23 cellular contexts compared by ENCODE assay signal in the genomic region with DNA sequence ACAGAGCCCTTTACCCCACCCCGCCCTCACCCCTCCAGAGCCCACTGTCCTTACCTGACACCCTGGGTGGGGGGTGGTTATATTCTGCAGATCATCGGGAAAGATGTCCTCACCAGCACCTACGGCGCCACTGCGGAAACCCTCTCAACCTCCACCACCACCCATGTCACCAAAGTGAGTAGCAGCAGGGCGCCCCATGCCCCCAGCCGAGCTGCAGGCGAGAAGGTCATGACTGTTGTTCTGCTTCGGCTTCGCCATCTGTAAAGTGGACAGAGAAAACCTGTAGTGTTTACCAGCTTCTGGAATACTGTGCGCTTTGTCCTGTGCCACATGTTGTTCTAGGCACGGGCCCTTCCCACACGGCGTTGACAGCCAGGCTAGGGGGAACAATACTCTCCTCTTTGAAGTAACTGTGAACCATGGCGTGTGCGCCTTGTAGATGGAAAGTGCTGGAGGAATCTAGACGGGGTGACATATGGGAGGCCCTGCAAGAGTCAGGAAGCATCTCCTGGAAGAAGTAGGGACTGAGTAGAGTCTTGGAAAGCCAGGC.
"Had no signal": no experiment of that assay in that cellular context is flagged by ENCODE, and none has a peak within 500 bp of the region (broad histone marks: within the 10 kb centered on the region; RNA-seq: fewer than 3 reads in every experiment).

No MANE protein-coding gene starts in this region.

- H3K4me3 ChIP-seq: body of pancreas, cardiac muscle cell, esophagus muscularis mucosa, heart left ventricle, lower lobe of right lung, ovary, right lobe of liver, skin epidermis, thoracic aorta, vagina had no signal

- H3K27me3 ChIP-seq: body of pancreas, cardiac muscle cell, esophagus muscularis mucosa, heart left ventricle, ovary, right lobe of liver, vagina had no signal

- H3K9me3 ChIP-seq: body of pancreas, esophagus muscularis mucosa, heart left ventricle, lower lobe of right lung, ovary, right lobe of liver, thoracic aorta, vagina had no signal

- H3K36me3 ChIP-seq: ovary had no signal

- H3K4me1 ChIP-seq: body of pancreas, esophagus muscularis mucosa, heart left ventricle, lower lobe of right lung, right lobe of liver, vagina had no signal

- ATAC-seq: activated CD4-positive, CD25-positive, alpha-beta regulatory T cell treated with anti-CD3 and anti-CD28 coated beads, Interleukin-2, amount 50 U/mL, for 24 hours; body of pancreas; heart left ventricle; left lobe of liver; lower lobe of right lung; natural killer cell; right lobe of liver; stimulated activated effector memory CD8-positive, alpha-beta T cell treated with anti-CD3 and anti-CD28 coated beads, Interleukin-12 subunit alpha, Interleukin-12 subunit beta, amount 100 ng/mL, for 72 hours; stimulated activated naive CD8-positive, alpha-beta T cell treated with anti-CD3 and anti-CD28 coated beads, Interleukin-15, amount 100 ng/mL, for 72 hours had no signal

- H3K27ac ChIP-seq: body of pancreas, cardiac muscle cell, esophagus muscularis mucosa, heart left ventricle, lower lobe of right lung, ovary, right lobe of liver, skin epidermis, thoracic aorta, vagina, VCaP had no signal

- DNase-seq: activated CD4-positive, alpha-beta memory T cell treated with anti-CD3 and anti-CD28 coated beads, Interleukin-2, amount 10 ng/mL, durations not matched to agents 7 days and 5 days; activated CD4-positive, alpha-beta T cell treated with anti-CD3 and anti-CD28 coated beads, Interleukin-2, amount 10 ng/mL, durations not matched to agents 24 days and 14 days; activated effector memory CD4-positive, alpha-beta T cell treated with anti-CD3 and anti-CD28 coated beads, Interleukin-2, amount 50 U/mL, for 16 hours; activated naive CD4-positive, alpha-beta T cell treated with anti-CD3 and anti-CD28 coated beads, Interleukin-2, amount 10 ng/mL, durations not matched to agents 7 days and 5 days; body of pancreas; dermis blood vessel endothelial cell; heart left ventricle; kidney; lower lobe of right lung; natural killer cell; ovary; right lobe of liver; stimulated activated CD4-positive, alpha-beta T cell treated with anti-CD3 and anti-CD28 coated beads, Interleukin-2, amount 100 ng/mL, for 24 hours; stimulated activated naive CD8-positive, alpha-beta T cell treated with anti-CD3 and anti-CD28 coated beads, Interleukin-15, amount 100 ng/mL, for 72 hours had no signal
